ENCODE assay signal across 8 cellular contexts in genomic region chr19:35648017-35648961, GRCh38. TPM values are rescaled to one million over a fixed set of nuclear protein-coding genes. Genes with fewer than 3 reads are reported as not detected.
DNase-seq lines count a peak whose midpoint lies in the region; ATAC-seq, FAIRE-seq and TF ChIP-seq lines count a peak whose summit lies in the region.

A gene with protein sequence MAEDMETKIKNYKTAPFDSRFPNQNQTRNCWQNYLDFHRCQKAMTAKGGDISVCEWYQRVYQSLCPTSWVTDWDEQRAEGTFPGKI (plus strand): TSS chr19:35648323. CDS start chr19:35651244, 2,921 bp downstream.

- FAIRE-seq in A549 (lab: Jason Lieb, UNC), result peak; percentile 99

- POLR2A ChIA-PET in A549 (lab: Yijun Ruan, JAX), result interaction anchor here (0.6 to 1.5 kb wide), 24 partner anchors 10 to 566 kb away, joined by 3 to 15 read pairs (median 4); partner anchors contain the start of genes HAUS5, LIN37, NFKBID and PSENEN

- peak within 1 kb of the TSS; percentile 67 for H3K4me3 ChIP-seq in A549
- peak within 1 kb of the TSS; percentile 84 to 90 (median 88) for H3K4me3 ChIP-seq in breast epithelium
- peak within 1 kb of the TSS; percentile 98 for H3K4me3 ChIP-seq in iPS-20b (ENCODE audit: low read length)
- H3K4me3 ChIP-seq in skin epidermis, result peak within 1 kb of the TSS; percentile 76 to 87 (median 85)

- H3K4me1 ChIP-seq in A549, result peaks cover 18% of the 10 kb centered on the region
- H3K4me1 ChIP-seq in breast epithelium, result peaks cover 0 to 10% of the 10 kb centered on the region in 2 donors
- peaks cover 9% of the 10 kb centered on the region; the same call in 1 of the 2 replicates for H3K4me1 ChIP-seq in iPS-20b (ENCODE audit: insufficient read depth, low read length)

- CTCF ChIA-PET in A549 (lab: Yijun Ruan, JAX), result interaction anchor here (0.9 to 5.8 kb wide), 7 partner anchors 11 to 234 kb away, joined by 3 to 49 read pairs (median 5); no protein-coding TSS in a partner anchor

- DNase-seq in A549 (ENCODE audit: low read depth in 1 of 2, low spot score in 1 of 2) (peak; percentile 99 to 100), NCI-H2196 treated with DMSO at 0.1 percent for 48 hours (lab: John Stamatoyannopoulos, UW; ENCODE audit: unreplicated experiment) (peak; percentile 97), breast epithelium (ENCODE audit: low spot score in 2 of 2) (peak; percentile 91 to 95)

- TF ChIP-seq POLR2A in A549 (IDR thresholded peaks at IDR 0.05; ENCODE audit: low read length) (peak; percentile 96), breast epithelium (IDR thresholded peaks at IDR 0.05) (peak; percentile 46)

- intact Hi-C loops in breast epithelium (cut with DNase I; ENCODE audit: low total_unique reads), result no loop called here

- H3K36me3 ChIP-seq in breast epithelium (no peaks in the 10 kb centered on the region), iPS-20b (ENCODE audit: insufficient read depth, low read depth, low read length) (peaks cover 13% of the 10 kb centered on the region)

- peak within 1 kb of the TSS; percentile 88; the same call in 1 of the 2 replicates for H3K9ac ChIP-seq in iPS-20b (ENCODE audit: low read depth, low read length)

- WGBS in A549 (ENCODE audit: missing lambda C conversion rate), result 1% methylated on average over 46 of the region's 46 CpGs

- TF ChIP-seq RAD21 in A549 (conservative IDR thresholded peaks at IDR 0.05 in 1 of 2, IDR thresholded peaks at IDR 0.05 in 1 of 2), result no peak

- peak within 1 kb of the TSS; percentile 90 for H3K4me2 ChIP-seq in A549

- peak; percentile 62 to 76 for ATAC-seq in A549
- ATAC-seq in GM18867 (IDR thresholded peaks at IDR 0.05; ENCODE audit: unreplicated experiment), result peak; percentile 56
- ATAC-seq in HG03135 (IDR thresholded peaks at IDR 0.05; ENCODE audit: unreplicated experiment), result peak; percentile 64

- H3K27me3 ChIP-seq in breast epithelium, result no peaks in the 10 kb centered on the region
- peaks cover 17% of the 10 kb centered on the region for H3K27me3 ChIP-seq in iPS-20b (ENCODE audit: insufficient read depth, low read length)

- no peak for TF ChIP-seq EP300 in A549 (IDR thresholded peaks at IDR 0.05)

- H3K27ac ChIP-seq in A549 (peak within 1 kb of the TSS; percentile 81 to 84), VCaP (peak within 1 kb of the TSS; percentile 86), breast epithelium (peak within 1 kb of the TSS; percentile 89), iPS-20b (ENCODE audit: low read length) (no peak within 1 kb of the TSS), skin epidermis (peak within 1 kb of the TSS; percentile 26 to 95 (median 87))

- H3K9me3 ChIP-seq in A549 (no peaks in the 10 kb centered on the region), breast epithelium (no peaks in the 10 kb centered on the region), iPS-20b (ENCODE audit: insufficient read depth, low read depth, low read length) (no peaks in the 10 kb centered on the region)

- TF ChIP-seq CTCF in A549 (IDR thresholded peaks at IDR 0.05) (no peak), VCaP (conservative IDR thresholded peaks at IDR 0.05) (no peak), breast epithelium (IDR thresholded peaks at IDR 0.05) (no peak)

TF ChIP-seq in A549, 52 proteins besides CTCF, POLR2A, EP300 and RAD21 (continues in another document):
- no peak for TF ChIP-seq NFE2L2 (conservative IDR thresholded peaks at IDR 0.05; ENCODE audit: low read length)
- no peak for TF ChIP-seq HOXA7 (CRISPR knock-in tag; IDR thresholded peaks at IDR 0.05)
- TF ChIP-seq ELK1 (IDR thresholded peaks at IDR 0.05; ENCODE audit: low read depth, low read length), result no peak
- TF ChIP-seq RFX5 (IDR thresholded peaks at IDR 0.05), result peak; percentile 71
- TF ChIP-seq HES2 (IDR thresholded peaks at IDR 0.05), result no peak
- TF ChIP-seq, protein P1, sequence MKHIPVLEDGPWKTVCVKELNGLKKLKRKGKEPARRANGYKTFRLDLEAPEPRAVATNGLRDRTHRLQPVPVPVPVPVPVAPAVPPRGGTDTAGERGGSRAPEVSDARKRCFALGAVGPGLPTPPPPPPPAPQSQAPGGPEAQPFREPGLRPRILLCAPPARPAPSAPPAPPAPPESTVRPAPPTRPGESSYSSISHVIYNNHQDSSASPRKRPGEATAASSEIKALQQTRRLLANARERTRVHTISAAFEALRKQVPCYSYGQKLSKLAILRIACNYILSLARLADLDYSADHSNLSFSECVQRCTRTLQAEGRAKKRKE (CRISPR knock-in tag; IDR thresholded peaks at IDR 0.05; ENCODE audit: low read depth), result no peak
- no peak for TF ChIP-seq FOSL2 (IDR thresholded peaks at IDR 0.05)
- TF ChIP-seq FOSL2 (CRISPR knock-in tag; IDR thresholded peaks at IDR 0.05), result no peak
- no peak for TF ChIP-seq BHLHE40 (IDR thresholded peaks at IDR 0.05; ENCODE audit: low read depth, low read length)
- TF ChIP-seq, protein P2, sequence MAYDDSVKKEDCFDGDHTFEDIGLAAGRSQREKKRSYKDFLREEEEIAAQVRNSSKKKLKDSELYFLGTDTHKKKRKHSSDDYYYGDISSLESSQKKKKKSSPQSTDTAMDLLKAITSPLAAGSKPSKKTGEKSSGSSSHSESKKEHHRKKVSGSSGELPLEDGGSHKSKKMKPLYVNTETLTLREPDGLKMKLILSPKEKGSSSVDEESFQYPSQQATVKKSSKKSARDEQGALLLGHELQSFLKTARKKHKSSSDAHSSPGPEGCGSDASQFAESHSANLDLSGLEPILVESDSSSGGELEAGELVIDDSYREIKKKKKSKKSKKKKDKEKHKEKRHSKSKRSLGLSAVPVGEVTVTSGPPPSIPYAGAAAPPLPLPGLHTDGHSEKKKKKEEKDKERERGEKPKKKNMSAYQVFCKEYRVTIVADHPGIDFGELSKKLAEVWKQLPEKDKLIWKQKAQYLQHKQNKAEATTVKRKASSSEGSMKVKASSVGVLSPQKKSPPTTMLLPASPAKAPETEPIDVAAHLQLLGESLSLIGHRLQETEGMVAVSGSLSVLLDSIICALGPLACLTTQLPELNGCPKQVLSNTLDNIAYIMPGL (CRISPR knock-in tag; IDR thresholded peaks at IDR 0.05; ENCODE audit: borderline replicate concordance), result no peak
- TF ChIP-seq, protein P3, sequence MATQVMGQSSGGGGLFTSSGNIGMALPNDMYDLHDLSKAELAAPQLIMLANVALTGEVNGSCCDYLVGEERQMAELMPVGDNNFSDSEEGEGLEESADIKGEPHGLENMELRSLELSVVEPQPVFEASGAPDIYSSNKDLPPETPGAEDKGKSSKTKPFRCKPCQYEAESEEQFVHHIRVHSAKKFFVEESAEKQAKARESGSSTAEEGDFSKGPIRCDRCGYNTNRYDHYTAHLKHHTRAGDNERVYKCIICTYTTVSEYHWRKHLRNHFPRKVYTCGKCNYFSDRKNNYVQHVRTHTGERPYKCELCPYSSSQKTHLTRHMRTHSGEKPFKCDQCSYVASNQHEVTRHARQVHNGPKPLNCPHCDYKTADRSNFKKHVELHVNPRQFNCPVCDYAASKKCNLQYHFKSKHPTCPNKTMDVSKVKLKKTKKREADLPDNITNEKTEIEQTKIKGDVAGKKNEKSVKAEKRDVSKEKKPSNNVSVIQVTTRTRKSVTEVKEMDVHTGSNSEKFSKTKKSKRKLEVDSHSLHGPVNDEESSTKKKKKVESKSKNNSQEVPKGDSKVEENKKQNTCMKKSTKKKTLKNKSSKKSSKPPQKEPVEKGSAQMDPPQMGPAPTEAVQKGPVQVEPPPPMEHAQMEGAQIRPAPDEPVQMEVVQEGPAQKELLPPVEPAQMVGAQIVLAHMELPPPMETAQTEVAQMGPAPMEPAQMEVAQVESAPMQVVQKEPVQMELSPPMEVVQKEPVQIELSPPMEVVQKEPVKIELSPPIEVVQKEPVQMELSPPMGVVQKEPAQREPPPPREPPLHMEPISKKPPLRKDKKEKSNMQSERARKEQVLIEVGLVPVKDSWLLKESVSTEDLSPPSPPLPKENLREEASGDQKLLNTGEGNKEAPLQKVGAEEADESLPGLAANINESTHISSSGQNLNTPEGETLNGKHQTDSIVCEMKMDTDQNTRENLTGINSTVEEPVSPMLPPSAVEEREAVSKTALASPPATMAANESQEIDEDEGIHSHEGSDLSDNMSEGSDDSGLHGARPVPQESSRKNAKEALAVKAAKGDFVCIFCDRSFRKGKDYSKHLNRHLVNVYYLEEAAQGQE (IDR thresholded peaks at IDR 0.05), result no peak
- 0 out of 3 replicates have a peak, but pooled peaks have one; percentile 5 for TF ChIP-seq SMC3 (IDR thresholded peaks at IDR 0.05)
- no peak for TF ChIP-seq NPAS2 (CRISPR knock-in tag; IDR thresholded peaks at IDR 0.05; ENCODE audit: borderline replicate concordance)
- no peak for TF ChIP-seq FOSB (CRISPR knock-in tag; IDR thresholded peaks at IDR 0.05)
- no peak for TF ChIP-seq MAZ (IDR thresholded peaks at IDR 0.05; ENCODE audit: borderline replicate concordance, low read depth, low read length)
- no peak for TF ChIP-seq GATA3 (IDR thresholded peaks at IDR 0.05; ENCODE audit: borderline replicate concordance)

RNA-seq across cellular contexts. Expression of the gene that starts here (rescaled TPM):
- polyA plus RNA-seq in A549 (2011; rRNA removed), result 749 and 1,115 TPM in 2 replicates
- polyA plus RNA-seq in A549 (2012; cell fraction: cytosol; rRNA removed), result 1,921 and 2,479 TPM in 2 replicates
- 1,210 and 1,387 TPM in 2 replicates for polyA plus RNA-seq in A549 (2012; cell fraction: nucleus; rRNA removed)
- polyA plus RNA-seq in A549 (2017; fragmentation: RNase III; extraction: RNeasy Plus Mini Kit Qiagen cat#74134 plus additional on column Dnase treatment), result 1,179 to 1,276 TPM (median 1,260 TPM) in 3 replicates
- polyA minus RNA-seq in A549 (2011; rRNA and poly(A)+ RNA removed), result 458 and 693 TPM in 2 replicates
- total RNA-seq in breast epithelium, result 100 to 1,000 TPM; 320 to 418 (median 391) TPM
